Comparison of ENCODE assay signal across 2 cellular contexts in genomic region chr1:34108269-34108668, GRCh38.
TF ChIP-seq lines count a peak whose summit lies in the region.

No MANE protein-coding gene starts in this region.

TF ChIP-seq in HCT116, 20 proteins besides CTCF, POLR2A, EP300 and RAD21 (continued from another document):
- TF ChIP-seq REST (IDR thresholded peaks at IDR 0.05; ENCODE audit: low read depth) (peak; percentile 15; the same call in 1 of the 2 replicates), POLR2AphosphoS5 (IDR thresholded peaks at IDR 0.05; ENCODE audit: low read depth, low read length) (no peak), CEBPB (IDR thresholded peaks at IDR 0.05; ENCODE audit: low read depth) (no peak)
TF ChIP-seq in HCT116: peak in this region for 1.

TF ChIP-seq in GM12878, 131 proteins besides CTCF, POLR2A, EP300 and RAD21 (continued from another document):
- TF ChIP-seq REST (IDR thresholded peaks at IDR 0.05; ENCODE audit: low read depth, low read length): peak; percentile 54; the same call in 1 of the 2 replicates
